9 cellular contexts compared by ENCODE assay signal in genomic region chr2:168583064-168583709, GRCh38.
DNase-seq lines count a peak whose midpoint lies in the region; ATAC-seq, FAIRE-seq and TF ChIP-seq lines count a peak whose summit lies in the region.
"Had no signal": no experiment of that assay in that cellular context is flagged by ENCODE, and none has a peak within 500 bp of the region (broad histone marks: within the 10 kb centered on the region; RNA-seq: fewer than 3 reads in every experiment).

No MANE protein-coding gene starts in this region.

- DNase-seq in GM12878 (ENCODE audit: low read depth, low spot score): no peak
- no peak for DNase-seq in glutamatergic neuron
- no peak for DNase-seq in HuH-7 (ENCODE audit: low spot score)
- no peak for DNase-seq in GOT3 (lab: John Stamatoyannopoulos, UW)
- no peak for DNase-seq in Caco-2

- peak overlapping the region; percentile 51 for H3K4me2 ChIP-seq in GM12878 (ENCODE audit: control insufficient read depth, insufficient read depth)

- H3K27me3 Mint-ChIP-seq in glutamatergic neuron (ENCODE audit: unreplicated experiment): peaks cover 4% of the 10 kb centered on the region
- H3K27me3 Mint-ChIP-seq in Caco-2 (ENCODE audit: insufficient read depth, unreplicated experiment): no peaks in the 10 kb centered on the region
- H3K27me3 Mint-ChIP-seq: IgD-negative memory B cell had no signal

- CTCF ChIA-PET in GM12878 (lab: Yijun Ruan, JAX): no interaction called here
- CTCF ChIA-PET in Caco-2 (lab: Charles Lee): no interaction called here

- H3K9me3 Mint-ChIP-seq in glutamatergic neuron (ENCODE audit: unreplicated experiment) (peaks cover 5% of the 10 kb centered on the region), Caco-2 (ENCODE audit: unreplicated experiment) (no peaks in the 10 kb centered on the region)
- H3K9me3 Mint-ChIP-seq: IgD-negative memory B cell had no signal

- RAD21 ChIA-PET in GM12878 (lab: Charles Lee; ENCODE audit: unreplicated experiment): no interaction called here

- no peak overlapping the region for H3K27ac Mint-ChIP-seq in glutamatergic neuron (ENCODE audit: unreplicated experiment)
- H3K27ac Mint-ChIP-seq in Caco-2 (ENCODE audit: unreplicated experiment): no peak overlapping the region

- intact Hi-C loops in GM12878 (cut with micrococcal nuclease; ENCODE audit: unreplicated experiment) (loop anchor here (5.0 kb wide), 1 partner anchor 91 kb away; no protein-coding TSS in a partner anchor), Caco-2 (cut with micrococcal nuclease; ENCODE audit: unreplicated experiment) (no loop called here)

- SMC1A ChIA-PET in GM12878 (lab: Charles Lee; ENCODE audit: uncharacterized antibody, unreplicated experiment): interaction anchor here (0.6 kb wide), 1 partner anchor 338 kb away, joined by 3 read pairs; no protein-coding TSS in a partner anchor

- no peaks in the 10 kb centered on the region for H3K27me3 ChIP-seq in GM12878 (replicated peaks in 1 of 2; ENCODE audit: control insufficient read depth in 2 of 2, insufficient read depth in 2 of 2, low read length in 1 of 2)
- no peaks in the 10 kb centered on the region for H3K27me3 ChIP-seq in rectal smooth muscle tissue (ENCODE audit: control insufficient read depth, insufficient read depth, low read length)
- H3K27me3 ChIP-seq in Caco-2 (replicated peaks; ENCODE audit: control insufficient read depth, insufficient read depth, low read length): no peaks in the 10 kb centered on the region

- peaks cover 41% of the 10 kb centered on the region for H3K79me2 ChIP-seq in GM12878 (ENCODE audit: control insufficient read depth, insufficient read depth, low read length)

- H3K36me3 ChIP-seq in GM12878 (ENCODE audit: control insufficient read depth in 2 of 2, insufficient read depth in 2 of 2, low read length in 1 of 2): peaks cover 2 to 4% of the 10 kb centered on the region in 2 experiments; a peak in 3 of 4 replicates
- H3K36me3 ChIP-seq in rectal smooth muscle tissue (ENCODE audit: control insufficient read depth, insufficient read depth, low read length): no peaks in the 10 kb centered on the region
- H3K36me3 ChIP-seq in Caco-2 (ENCODE audit: control insufficient read depth, insufficient read depth, low read length): no peaks in the 10 kb centered on the region

- no peak overlapping the region; the same call in 1 of the 2 replicates for H2AFZ ChIP-seq in GM12878 (ENCODE audit: control insufficient read depth, low read depth, low read length)

- BruUV-seq in GM12878 (replicated peaks; lab: Mats Ljungman, UMichigan): no TSS peak
- BruUV-seq in Caco-2 (replicated peaks; lab: Mats Ljungman, UMichigan): no TSS peak

- H3K4me1 ChIP-seq in GM12878 (ENCODE audit: control insufficient read depth, insufficient read depth, low read length) (peaks cover 52% of the 10 kb centered on the region), rectal smooth muscle tissue (ENCODE audit: control insufficient read depth, insufficient read depth, low read length) (no peaks in the 10 kb centered on the region), Caco-2 (no peaks in the 10 kb centered on the region)

- H3K27ac ChIP-seq in GM12878 (ENCODE audit: control insufficient read depth, insufficient read depth) (peak overlapping the region; percentile 75), rectal smooth muscle tissue (ENCODE audit: low read depth, low read length) (peak overlapping the region; percentile 8)

- no peak for TF ChIP-seq CTCF in GM12878 (IDR thresholded peaks at IDR 0.05 in 2 of 3, conservative IDR thresholded peaks at IDR 0.05 in 1 of 3; ENCODE audit: control insufficient read depth in 2 of 3, extremely low read depth in 1 of 3, insufficient read depth in 1 of 3, low read depth in 3 of 3, low read length in 3 of 3)
- no peak for TF ChIP-seq CTCF in glutamatergic neuron (IDR thresholded peaks at IDR 0.05; ENCODE audit: partially characterized antibody, unreplicated experiment)
- no peak for TF ChIP-seq CTCF in Caco-2 (IDR thresholded peaks at IDR 0.05; ENCODE audit: insufficient read depth in 1 of 2, low read depth in 1 of 2, low read length in 1 of 2, severe bottlenecking in 1 of 2, unreplicated experiment in 1 of 2)

- H3K9ac ChIP-seq in GM12878 (ENCODE audit: control insufficient read depth, insufficient read depth, low read length) (0 out of 2 replicates have a peak overlapping the region, but pooled peaks have one; percentile 19), rectal smooth muscle tissue (ENCODE audit: low read length) (no peak overlapping the region)

- no peak overlapping the region for H3K4me3 ChIP-seq in GM12878
- no peak overlapping the region for H3K4me3 ChIP-seq in rectal smooth muscle tissue (ENCODE audit: low read length)
- H3K4me3 ChIP-seq in Caco-2 (ENCODE audit: low read depth, low read length): no peak overlapping the region

- in situ Hi-C loops in GM12878 (cut with MboI): no loop called here

- WGBS in GM12878 (ENCODE audit: insufficient coverage, insufficient replicate concordance, low lambda C conversion rate, missing lambda C conversion rate): 87% methylated on average over 5 of the region's 5 CpGs

- H3K9me3 ChIP-seq in GM12878 (replicated peaks; ENCODE audit: control insufficient read depth, insufficient read depth, low read length): peaks cover 5% of the 10 kb centered on the region; the same call in 2 of the 3 replicates
- no peaks in the 10 kb centered on the region for H3K9me3 ChIP-seq in Caco-2

- POLR2A ChIA-PET in GM12878 (lab: Charles Lee): no interaction called here
- POLR2A ChIA-PET in Caco-2 (lab: Charles Lee): no interaction called here

- TF ChIP-seq EP300 in GM12878 (IDR thresholded peaks at IDR 0.05; ENCODE audit: borderline replicate concordance in 1 of 2, control insufficient read depth in 1 of 2, low read depth in 2 of 2, low read length in 2 of 2): no peak

- H4K20me1 ChIP-seq in GM12878 (ENCODE audit: control insufficient read depth, insufficient read depth): no peaks in the 10 kb centered on the region; the same call in 1 of the 2 replicates

- TF ChIP-seq RAD21 in GM12878 (IDR thresholded peaks at IDR 0.05; ENCODE audit: insufficient read depth, low read depth, low read length): no peak

- no peak for FAIRE-seq in GM12878 (lab: Jason Lieb, UNC)

- H3K4me3 Mint-ChIP-seq in glutamatergic neuron (ENCODE audit: unreplicated experiment) (no peak overlapping the region), Caco-2 (ENCODE audit: unreplicated experiment) (no peak overlapping the region)
- H3K4me3 Mint-ChIP-seq: IgD-negative memory B cell had no signal

- H3K36me3 Mint-ChIP-seq in glutamatergic neuron (ENCODE audit: unreplicated experiment) (peaks cover 4% of the 10 kb centered on the region), Caco-2 (ENCODE audit: insufficient read depth, unreplicated experiment) (peaks cover 8% of the 10 kb centered on the region)

- H3K4me1 Mint-ChIP-seq in glutamatergic neuron (ENCODE audit: low read depth, unreplicated experiment) (peaks cover 28% of the 10 kb centered on the region), Caco-2 (ENCODE audit: low read depth, unreplicated experiment) (peaks cover 5% of the 10 kb centered on the region)

- TF ChIP-seq POLR2A in GM12878 (IDR thresholded peaks at IDR 0.05; ENCODE audit: low read depth, low read length): no peak

- ATAC-seq in GM18873 (IDR thresholded peaks at IDR 0.05; ENCODE audit: low FRiP score, unreplicated experiment) (peak; percentile 57), HG02973 (IDR thresholded peaks at IDR 0.05; ENCODE audit: unreplicated experiment) (peak; percentile 39), GM12878 (peak; percentile 69)

TF ChIP-seq in GM12878, 131 proteins besides CTCF, POLR2A, EP300 and RAD21 (continues in another document):
- TF ChIP-seq ZBTB11 (CRISPR knock-in tag; IDR thresholded peaks at IDR 0.05) (no peak), BCLAF1 (IDR thresholded peaks at IDR 0.05) (no peak), CBX3 (IDR thresholded peaks at IDR 0.05; ENCODE audit: borderline replicate concordance, low read depth) (no peak)
